In the genomic region with DNA sequence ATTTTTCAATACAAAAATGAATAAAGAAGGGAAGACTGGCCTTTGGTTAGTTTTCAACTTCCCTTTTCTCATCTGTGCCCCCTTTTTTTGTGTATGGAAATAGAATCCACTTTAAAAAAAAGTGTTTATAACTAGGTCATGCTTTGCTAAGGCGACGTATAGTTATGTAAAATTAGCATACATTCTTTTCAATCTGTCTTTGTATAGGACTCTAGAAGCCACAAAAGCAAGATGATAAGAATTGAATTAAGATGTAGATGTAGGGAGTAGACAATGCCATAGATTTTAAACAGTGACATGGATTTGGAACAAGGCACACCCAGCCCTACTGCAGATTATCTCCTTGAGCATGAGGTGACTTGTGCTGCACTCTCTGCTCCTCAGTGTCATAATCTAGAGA, we compare ENCODE assay signal across 17 cellular contexts.
"Had no signal": no experiment of that assay in that cellular context is flagged by ENCODE, and none has a peak within 500 bp of the region (broad histone marks: within the 10 kb centered on the region; RNA-seq: fewer than 3 reads in every experiment).

No MANE protein-coding gene starts in this region.

- H3K27me3 ChIP-seq: SJSA1 had no signal

- H3K27ac ChIP-seq: SJSA1, SK-N-MC had no signal

- H3K4me3 ChIP-seq: SJSA1, SK-N-MC had no signal

- H3K36me3 ChIP-seq: SJSA1 had no signal

- H3K4me1 ChIP-seq: SJSA1 had no signal

- DNase-seq: KBM-7, NCI-H1092 treated with DMSO at 0.1 percent for 48 hours, NCI-H1436, NCI-H187, NCI-H2029, NCI-H2081 treated with DMSO at 0.1 percent for 48 hours, NCI-H2171, NCI-H345, NCI-H446 treated with DMSO at 0.1 percent for 48 hours, NCI-H510A treated with DMSO at 0.1 percent for 48 hours, NCI-H526, Right ventricle myocardium superior, RPMI8226, SIG-M5 had no signal

- FAIRE-seq: RCC 7860 had no signal
